ENCODE assay signal across 8 cellular contexts in genomic region chr17:82647593-82648164, GRCh38. TPM values are rescaled to one million over a fixed set of nuclear protein-coding genes. Genes with fewer than 3 reads are reported as not detected.
A peak's percentile ranks its signal among the peaks of the same experiment; 100 is the strongest.
DNase-seq lines count a peak whose midpoint lies in the region; ATAC-seq and TF ChIP-seq lines count a peak whose summit lies in the region.

No MANE protein-coding gene starts in this region.

- no peaks in the 10 kb centered on the region for H3K27me3 ChIP-seq in HUES48 (ENCODE audit: control insufficient read depth, insufficient read depth, low read length)

- peak; percentile 50 for DNase-seq in CD1c-positive myeloid dendritic cell (ENCODE audit: extremely low spot score)
- DNase-seq in activated CD8-positive, alpha-beta memory T cell treated with anti-CD3 and anti-CD28 coated beads for 4 hours (ENCODE audit: low read depth in 2 of 2) = peak; percentile 8 to 18
- DNase-seq in epidermal melanocyte (ENCODE audit: insufficient read length, low spot score) = peak; percentile 57
- no peak for DNase-seq in occipital lobe (lab: John Stamatoyannopoulos, UW)

- H3K36me3 Mint-ChIP-seq in nephron (ENCODE audit: low read depth) = peaks cover 23% of the 10 kb centered on the region

- H3K27ac ChIP-seq in HUES48 (ENCODE audit: low read depth, low read length) (peak overlapping the region; percentile 96), temporal lobe (ENCODE audit: low read depth, low read length) (peak overlapping the region; percentile 68)

- peak overlapping the region; percentile 71 for H3K4me3 ChIP-seq in HUES48 (ENCODE audit: low read depth, low read length)

- peak overlapping the region; percentile 69 for H3K9ac ChIP-seq in HUES48 (ENCODE audit: low read depth, low read length)

- no peaks in the 10 kb centered on the region for H3K9me3 ChIP-seq in HUES48 (ENCODE audit: control insufficient read depth, insufficient read depth, low read length)

- H3K4me1 ChIP-seq in HUES48 (ENCODE audit: control insufficient read depth, insufficient read depth, low read length) = no peaks in the 10 kb centered on the region; the same call in 1 of the 2 replicates

- peaks cover 13% of the 10 kb centered on the region for H3K4me1 Mint-ChIP-seq in nephron

- peak; percentile 31 for ATAC-seq in GM21381 (IDR thresholded peaks at IDR 0.05; ENCODE audit: unreplicated experiment)

- H3K9me3 Mint-ChIP-seq in nephron = no peaks in the 10 kb centered on the region

- H3K27me3 Mint-ChIP-seq in nephron (ENCODE audit: low read depth) = no peaks in the 10 kb centered on the region

- peaks cover 18% of the 10 kb centered on the region for H3K36me3 ChIP-seq in HUES48 (ENCODE audit: control insufficient read depth, insufficient read depth, low read length)

- H3K27ac Mint-ChIP-seq in nephron = peak overlapping the region in 2 of 3 experiments; percentile 48 to 78

- H3K4me3 Mint-ChIP-seq in nephron = peak overlapping the region; percentile 88 to 91 (median 89)

- no peak for TF ChIP-seq CTCF in nephron (IDR thresholded peaks at IDR 0.05; ENCODE audit: unreplicated experiment in 3 of 3)

RNA-seq across cellular contexts. Expression of gene WDR45B, which starts 0.6 kb away (rescaled TPM):
- total RNA-seq in temporal lobe (43.0 TPM), occipital lobe (52.4 TPM)

RNA-seq across cellular contexts. Expression of gene RAB40B, which starts 50.8 kb away (rescaled TPM):
- total RNA-seq in temporal lobe (13.0 TPM), occipital lobe (17.0 TPM)
